In genomic region chr2:113734187-113734586, GRCh38 we compare ENCODE assay signal across 17 cellular contexts. TPM values are rescaled to one million over a fixed set of nuclear protein-coding genes. Genes with fewer than 3 reads are reported as not detected.
DNase-seq lines count a peak whose midpoint lies in the region; ATAC-seq, FAIRE-seq and TF ChIP-seq lines count a peak whose summit lies in the region.
"Had no signal": no experiment of that assay in that cellular context is flagged by ENCODE, and none has a peak within 500 bp of the region (broad histone marks: within the 10 kb centered on the region; RNA-seq: fewer than 3 reads in every experiment).

No MANE protein-coding gene starts in this region.

- no peak overlapping the region for H3K27ac ChIP-seq in RWPE1
- H3K27ac ChIP-seq: brain microvascular endothelial cell had no signal

- TF ChIP-seq CTCF in RWPE1 (conservative IDR thresholded peaks at IDR 0.05; ENCODE audit: low read depth): no peak
- TF ChIP-seq CTCF in progenitor cell of endocrine pancreas (IDR thresholded peaks at IDR 0.05; ENCODE audit: unreplicated experiment): no peak

- H3K4me3 Mint-ChIP-seq in progenitor cell of endocrine pancreas (ENCODE audit: low read depth): no peak overlapping the region
- H3K4me3 Mint-ChIP-seq: activated T-helper 1 cell treated with anti-CD3 and anti-CD28 coated beads, Interleukin-12 subunit alpha, Interleukin-12 subunit beta, Interleukin-2, Interleukin-4 antibody, amounts not matched to agents 30 ng/mL and 10 ng/mL and 1 ng/mL, durations not matched to agents 14 hours and 24 hours and 36 hours had no signal

- H3K27ac Mint-ChIP-seq in progenitor cell of endocrine pancreas: no peak overlapping the region
- H3K27ac Mint-ChIP-seq: activated T-helper 1 cell treated with anti-CD3 and anti-CD28 coated beads, Interleukin-12 subunit alpha, Interleukin-12 subunit beta, Interleukin-2, Interleukin-4 antibody, amounts not matched to agents 30 ng/mL and 10 ng/mL and 1 ng/mL, durations not matched to agents 14 hours and 24 hours and 36 hours had no signal

- DNase-seq in GM19239 (ENCODE audit: insufficient read length, low spot score) (no peak), SK-N-DZ (ENCODE audit: low spot score) (no peak), RWPE1 (ENCODE audit: low spot score) (no peak), NCI-H345 treated with DMSO at 0.1 percent for 48 hours (lab: John Stamatoyannopoulos, UW; ENCODE audit: unreplicated experiment) (no peak), progenitor cell of endocrine pancreas (ENCODE audit: low spot score, unreplicated experiment) (no peak)
- DNase-seq: activated CD4-positive, CD25-positive, alpha-beta regulatory T cell treated with anti-CD3 and anti-CD28 coated beads, Interleukin-2, amount 50 U/mL, for 72 hours; brain microvascular endothelial cell; DMS79 treated with DMSO at 0.1 percent for 48 hours; NCI-H187 treated with DMSO at 0.1 percent for 48 hours; stimulated activated CD4-positive, alpha-beta T cell treated with anti-CD3 and anti-CD28 coated beads, Interleukin-2, amount 100 ng/mL, for 48 hours; stimulated activated naive CD4-positive, alpha-beta T cell treated with Interleukin-2 at 50 U/mL for 16 hours; SW 1271 had no signal

- H3K36me3 Mint-ChIP-seq in progenitor cell of endocrine pancreas (ENCODE audit: insufficient read depth): peaks cover 6% of the 10 kb centered on the region

- FAIRE-seq in GM19239 (lab: Jason Lieb, UNC): peak; percentile 79
- FAIRE-seq: K562 had no signal

- H3K4me1 Mint-ChIP-seq in progenitor cell of endocrine pancreas (ENCODE audit: low read depth): no peaks in the 10 kb centered on the region

- H3K27me3 Mint-ChIP-seq in progenitor cell of endocrine pancreas: no peaks in the 10 kb centered on the region

- H3K9me3 Mint-ChIP-seq in progenitor cell of endocrine pancreas (ENCODE audit: low read depth): no peaks in the 10 kb centered on the region
- H3K9me3 Mint-ChIP-seq: activated T-helper 1 cell treated with anti-CD3 and anti-CD28 coated beads, Interleukin-12 subunit alpha, Interleukin-12 subunit beta, Interleukin-2, Interleukin-4 antibody, amounts not matched to agents 30 ng/mL and 10 ng/mL and 1 ng/mL, durations not matched to agents 14 hours and 24 hours and 36 hours had no signal

- CTCF ChIA-PET in RWPE1 (lab: Yijun Ruan, JAX): no interaction called here

- ATAC-seq in GM18498 (IDR thresholded peaks at IDR 0.05; ENCODE audit: unreplicated experiment): peak; percentile 72
- ATAC-seq in HG02642 (IDR thresholded peaks at IDR 0.05; ENCODE audit: poor library complexity, unreplicated experiment): peak; percentile 81
- peak; percentile 80 for ATAC-seq in HG03469 (IDR thresholded peaks at IDR 0.05; ENCODE audit: unreplicated experiment)
- ATAC-seq: K562 had no signal

- POLR2A ChIA-PET in RWPE1 (lab: Yijun Ruan, JAX; ENCODE audit: low non-redundant PET): no interaction called here

RNA-seq across cellular contexts. Expression of gene SLC35F5, which starts 22.3 kb away (rescaled TPM):
- 20.2 and 22.7 TPM in 2 replicates for polyA plus RNA-seq in SK-N-DZ (2014; cell fraction: cytosol; rRNA removed)
- 15.0 and 22.4 TPM in 2 replicates for polyA plus RNA-seq in SK-N-DZ (2014; cell fraction: nucleus; rRNA removed)
- 52.0 and 56.7 TPM in 2 replicates for total RNA-seq in progenitor cell of endocrine pancreas
